23 cellular contexts compared by ENCODE assay signal in the genomic region with DNA sequence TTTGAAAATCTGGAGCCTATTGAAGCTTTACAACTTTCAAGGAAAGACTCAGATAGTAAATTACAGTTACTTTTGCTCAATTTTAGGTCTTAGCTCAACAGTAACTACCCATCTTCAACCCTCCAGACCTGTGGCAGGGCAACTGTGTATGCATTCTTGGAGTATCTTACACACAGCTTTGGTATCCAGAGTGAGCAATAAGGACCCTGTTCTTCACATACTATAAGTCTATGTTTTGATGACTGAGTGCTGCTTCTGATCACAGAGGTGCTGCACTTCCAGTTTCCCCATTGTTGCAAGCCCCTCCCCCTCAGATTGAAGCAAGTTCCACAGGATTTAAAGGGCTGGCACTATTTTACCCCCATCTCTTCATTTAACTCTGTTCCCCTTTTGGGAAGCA.
"Had no signal": no experiment of that assay in that cellular context is flagged by ENCODE, and none has a peak within 500 bp of the region (broad histone marks: within the 10 kb centered on the region; RNA-seq: fewer than 3 reads in every experiment).

No MANE protein-coding gene starts in this region.

- H2AFZ ChIP-seq: parathyroid adenoma had no signal

- H3K27me3 Mint-ChIP-seq: activated T-cell treated with anti-CD3 and anti-CD28 coated beads, Interleukin-2, amount 50 U/mL, for 24 hours; activated T-helper 17 cell treated with anti-CD3 and anti-CD28 coated beads, Interleukin-2, amount 50 U/mL, for 72 hours had no signal

- H3K36me3 Mint-ChIP-seq: activated naive CD4-positive, alpha-beta T cell treated with anti-CD3 and anti-CD28 coated beads, Interleukin-2, amount 50 U/mL, for 72 hours; memory B cell had no signal

- H3K27ac Mint-ChIP-seq: activated naive CD4-positive, alpha-beta T cell treated with anti-CD3 and anti-CD28 coated beads, Interleukin-2, amount 50 U/mL, for 72 hours; activated T-cell treated with anti-CD3 and anti-CD28 coated beads, Interleukin-2, amount 50 U/mL, for 24 hours; activated T-helper 17 cell treated with anti-CD3 and anti-CD28 coated beads, Interleukin-2, amount 50 U/mL, for 72 hours; memory B cell; nephron; WTC11 had no signal

- H3K9me3 ChIP-seq: adrenal gland, breast epithelium, esophagus squamous epithelium, thyroid gland had no signal

- H3K27me3 ChIP-seq: adrenal gland, breast epithelium, esophagus squamous epithelium, heart right ventricle, thyroid gland had no signal

- H3K4me1 ChIP-seq: adrenal gland, breast epithelium, esophagus squamous epithelium, heart right ventricle, parathyroid adenoma had no signal

- H3K79me2 ChIP-seq: parathyroid adenoma had no signal

- H3K4me1 Mint-ChIP-seq: activated T-helper 17 cell treated with anti-CD3 and anti-CD28 coated beads, Interleukin-2, amount 50 U/mL, for 72 hours; memory B cell had no signal

- H3K36me3 ChIP-seq: adrenal gland, breast epithelium, esophagus squamous epithelium, heart right ventricle, thyroid gland had no signal

- H3K9ac ChIP-seq: parathyroid adenoma had no signal

- H3K4me3 ChIP-seq: adrenal gland, breast epithelium, coronary artery, esophagus squamous epithelium, heart right ventricle, thyroid gland had no signal

- H3K4me3 Mint-ChIP-seq: activated T-cell treated with anti-CD3 and anti-CD28 coated beads, Interleukin-2, amount 50 U/mL, for 24 hours; activated T-helper 17 cell treated with anti-CD3 and anti-CD28 coated beads, Interleukin-2, amount 50 U/mL, for 72 hours; memory B cell; nephron; WTC11 had no signal

- DNase-seq: activated CD4-positive, alpha-beta T cell treated with anti-CD3 and anti-CD28 coated beads, Interleukin-2, amount 50 U/mL, for 4 hours; activated CD8-positive, alpha-beta memory T cell treated with anti-CD3 and anti-CD28 coated beads for 24 hours; activated CD8-positive, alpha-beta memory T cell treated with anti-CD3 and anti-CD28 coated beads, Interleukin-2, amount 50 U/mL, for 4 hours; activated T-cell treated with anti-CD3 and anti-CD28 coated beads, Interleukin-2, amount 50 U/mL, for 24 hours; adrenal gland; esophagus squamous epithelium; heart right ventricle; nucleus accumbens; right cardiac atrium; stimulated activated CD4-positive, alpha-beta T cell treated with anti-CD3 and anti-CD28 coated beads, Interleukin-12 subunit alpha, Interleukin-12 subunit beta, amount 100 ng/mL, for 4 hours; stimulated activated CD4-positive, alpha-beta T cell treated with anti-CD3 and anti-CD28 coated beads, Interleukin-4, amount 100 ng/mL, for 4 hours; stimulated activated naive CD8-positive, alpha-beta T cell treated with anti-CD3 and anti-CD28 coated beads, Interleukin-15, Interleukin-2, amounts not matched to agents 100 U/mL and 50 U/mL, for 24 hours; T-helper 1 cell; T-helper 9 cell; thyroid gland had no signal

- H3K27ac ChIP-seq: adrenal gland, breast epithelium, coronary artery, esophagus squamous epithelium, heart right ventricle, parathyroid adenoma, thyroid gland had no signal
